1 cellular context compared by ENCODE assay signal in genomic region chr3:187080799-187081450, GRCh38.
A peak's percentile ranks its signal among the peaks of the same experiment; 100 is the strongest.
TF ChIP-seq lines count a peak whose summit lies in the region.

No MANE protein-coding gene starts in this region.

TF ChIP-seq in HepG2, 621 proteins besides CTCF, POLR2A, EP300 and RAD21 (continued from another document and continues in another):
- TF ChIP-seq ZNF576 (CRISPR knock-in tag; IDR thresholded peaks at IDR 0.05) (no peak), ESRRA (CRISPR knock-in tag; IDR thresholded peaks at IDR 0.05; ENCODE audit: low read depth) (no peak), NFIC (IDR thresholded peaks at IDR 0.05; ENCODE audit: low read length) (0 out of 2 replicates have a peak, but pooled peaks have one; percentile 41), ZBTB33 (CRISPR knock-in tag; IDR thresholded peaks at IDR 0.05) (peak; percentile 65), PHF5A (CRISPR knock-in tag; IDR thresholded peaks at IDR 0.05; ENCODE audit: low read depth, unreplicated experiment) (no peak), ETV5 (CRISPR knock-in tag; IDR thresholded peaks at IDR 0.05; ENCODE audit: borderline replicate concordance) (peak; percentile 80), TEAD3 (CRISPR knock-in tag; optimal IDR thresholded peaks at IDR 0.05; ENCODE audit: borderline replicate concordance) (peak; percentile 28), SRSF9 (IDR thresholded peaks at IDR 0.05; ENCODE audit: borderline replicate concordance, insufficient read depth, low read depth, low read length, poor library complexity, severe bottlenecking) (no peak), SNAI1 (CRISPR knock-in tag; IDR thresholded peaks at IDR 0.05; ENCODE audit: borderline replicate concordance) (no peak), U2AF2 (IDR thresholded peaks at IDR 0.05; ENCODE audit: low read depth, low read length) (no peak), ZNF230 (CRISPR knock-in tag; IDR thresholded peaks at IDR 0.05) (no peak), SMAD3 (CRISPR knock-in tag; IDR thresholded peaks at IDR 0.05) (peak; percentile 22; the same call in 1 of the 2 replicates), SMARCE1 (IDR thresholded peaks at IDR 0.05; ENCODE audit: borderline replicate concordance) (no peak), ZNF282 (IDR thresholded peaks at IDR 0.05; ENCODE audit: partially characterized antibody) (no peak), TBX2 (CRISPR knock-in tag; IDR thresholded peaks at IDR 0.05; ENCODE audit: borderline replicate concordance) (no peak), RFXANK (CRISPR knock-in tag; IDR thresholded peaks at IDR 0.05) (no peak), ERF (CRISPR knock-in tag; IDR thresholded peaks at IDR 0.05) (no peak), POGZ (CRISPR knock-in tag; IDR thresholded peaks at IDR 0.05) (peak; percentile 91), NFYC (CRISPR knock-in tag; IDR thresholded peaks at IDR 0.05) (no peak), ZBTB4 (CRISPR knock-in tag; IDR thresholded peaks at IDR 0.05; ENCODE audit: borderline replicate concordance) (0 out of 2 replicates have a peak, but pooled peaks have one; percentile 24), ZFX (CRISPR knock-in tag; IDR thresholded peaks at IDR 0.05; ENCODE audit: low read depth) (0 out of 2 replicates have a peak, but pooled peaks have one; percentile 30), ZNF362 (CRISPR knock-in tag; IDR thresholded peaks at IDR 0.05; ENCODE audit: borderline replicate concordance) (0 out of 2 replicates have a peak, but pooled peaks have one; percentile 19), FOXK2 (IDR thresholded peaks at IDR 0.05) (no peak), ZNF562 (CRISPR knock-in tag; IDR thresholded peaks at IDR 0.05; ENCODE audit: borderline replicate concordance) (no peak), ZNF770 (CRISPR knock-in tag; IDR thresholded peaks at IDR 0.05) (0 out of 2 replicates have a peak, but pooled peaks have one; percentile 38), ZFP1 (CRISPR knock-in tag; IDR thresholded peaks at IDR 0.05) (no peak), USF2 (IDR thresholded peaks at IDR 0.05; ENCODE audit: low read depth, low read length) (peak; percentile 24; the same call in 1 of the 2 replicates), USF2 (CRISPR knock-in tag; IDR thresholded peaks at IDR 0.05; ENCODE audit: borderline replicate concordance) (no peak), PAF1 (CRISPR knock-in tag; IDR thresholded peaks at IDR 0.05) (no peak), GZF1 (CRISPR knock-in tag; IDR thresholded peaks at IDR 0.05) (no peak), FOXK1 (CRISPR knock-in tag; IDR thresholded peaks at IDR 0.05; ENCODE audit: borderline replicate concordance, low read depth) (peak; percentile 45; the same call in 1 of the 2 replicates), ZNF614 (CRISPR knock-in tag; IDR thresholded peaks at IDR 0.05; ENCODE audit: borderline replicate concordance) (0 out of 2 replicates have a peak, but pooled peaks have one; percentile 26), THAP9 (CRISPR knock-in tag; IDR thresholded peaks at IDR 0.05; ENCODE audit: borderline replicate concordance) (no peak), GATA4 (IDR thresholded peaks at IDR 0.05; ENCODE audit: borderline replicate concordance, low read depth) (no peak), IKZF4 (CRISPR knock-in tag; IDR thresholded peaks at IDR 0.05; ENCODE audit: borderline replicate concordance, low read depth, not compliant biosample characterization) (no peak), SIX4 (CRISPR knock-in tag; IDR thresholded peaks at IDR 0.05) (no peak), ZNF83 (CRISPR knock-in tag; IDR thresholded peaks at IDR 0.05; ENCODE audit: borderline replicate concordance) (no peak), CBX5 (CRISPR knock-in tag; IDR thresholded peaks at IDR 0.05; ENCODE audit: borderline replicate concordance) (no peak), ZBTB34 (CRISPR knock-in tag; IDR thresholded peaks at IDR 0.05) (no peak), TFDP2 (CRISPR knock-in tag; IDR thresholded peaks at IDR 0.05) (no peak), ZC3H4 (CRISPR knock-in tag; IDR thresholded peaks at IDR 0.05; ENCODE audit: borderline replicate concordance) (no peak), YY1 (IDR thresholded peaks at IDR 0.05; ENCODE audit: insufficient read depth, insufficient replicate concordance, low read depth, low read length) (peak; percentile 46), ZNF788 (CRISPR knock-in tag; IDR thresholded peaks at IDR 0.05; ENCODE audit: borderline replicate concordance) (peak; percentile 31; the same call in 1 of the 2 replicates), HNF4G (IDR thresholded peaks at IDR 0.05; ENCODE audit: borderline replicate concordance, low read depth, low read length) (no peak), HNF4G (CRISPR knock-in tag; IDR thresholded peaks at IDR 0.05; ENCODE audit: borderline replicate concordance, low read depth) (no peak), HOMEZ (CRISPR knock-in tag; IDR thresholded peaks at IDR 0.05; ENCODE audit: low read depth) (peak; percentile 93; the same call in 1 of the 2 replicates)
